1 cellular context compared by ENCODE assay signal in genomic region chr22:35593885-35594470, GRCh38.
TF ChIP-seq lines count a peak whose summit lies in the region.

No MANE protein-coding gene starts in this region.

TF ChIP-seq in HepG2, 621 proteins besides CTCF, POLR2A, EP300 and RAD21:
- TF ChIP-seq ZNF768 (CRISPR knock-in tag; IDR thresholded peaks at IDR 0.05), result 0 out of 2 replicates have a peak, but pooled peaks have one; percentile 52
- TF ChIP-seq IRF1 (CRISPR knock-in tag; IDR thresholded peaks at IDR 0.05; ENCODE audit: low read depth), result no peak
